24 cellular contexts compared by ENCODE assay signal in genomic region chr3:114444216-114444615, GRCh38.
"Had no signal": no experiment of that assay in that cellular context is flagged by ENCODE, and none has a peak within 500 bp of the region (broad histone marks: within the 10 kb centered on the region; RNA-seq: fewer than 3 reads in every experiment).

No MANE protein-coding gene starts in this region.

- H3K27me3 ChIP-seq: MG63 had no signal

- ATAC-seq: activated CD4-positive, alpha-beta T cell treated with anti-CD3 and anti-CD28 coated beads for 36 hours; activated CD8-positive, alpha-beta T cell treated with anti-CD3 and anti-CD28 coated beads, Interleukin-2, amount 10 ng/mL, durations not matched to agents 7 days and 5 days; activated naive CD4-positive, alpha-beta T cell treated with anti-CD3 and anti-CD28 coated beads, Interleukin-2, amount 50 U/mL, for 72 hours; activated naive CD8-positive, alpha-beta T cell treated with anti-CD3 and anti-CD28 coated beads, Interleukin-2, amount 50 U/mL, for 24 hours; PC-3; T-cell had no signal

- H3K9me3 ChIP-seq: MG63 had no signal

- H3K9me3 Mint-ChIP-seq: activated naive CD4-positive, alpha-beta T cell treated with anti-CD3 and anti-CD28 coated beads, Interleukin-2, amount 50 U/mL, for 72 hours; activated naive CD8-positive, alpha-beta T cell treated with anti-CD3 and anti-CD28 coated beads, Interleukin-2, amount 50 U/mL, for 24 hours; IgD-negative memory B cell; T-cell had no signal

- H3K4me3 ChIP-seq: MG63 had no signal

- H3K27ac ChIP-seq: WERI-Rb-1 had no signal

- H3K27ac Mint-ChIP-seq: activated CD4-positive, alpha-beta T cell treated with anti-CD3 and anti-CD28 coated beads for 36 hours; activated CD8-positive, alpha-beta T cell treated with anti-CD3 and anti-CD28 coated beads, Interleukin-2, amount 10 ng/mL, durations not matched to agents 7 days and 5 days; activated naive CD4-positive, alpha-beta T cell treated with anti-CD3 and anti-CD28 coated beads, Interleukin-2, amount 50 U/mL, for 72 hours; activated naive CD8-positive, alpha-beta T cell treated with anti-CD3 and anti-CD28 coated beads, Interleukin-2, amount 50 U/mL, for 24 hours; T-cell had no signal

- H3K36me3 ChIP-seq: MG63, WERI-Rb-1 had no signal

- H3K36me3 Mint-ChIP-seq: activated naive CD4-positive, alpha-beta T cell treated with anti-CD3 and anti-CD28 coated beads, Interleukin-2, amount 50 U/mL, for 72 hours had no signal

- DNase-seq: activated CD4-positive, alpha-beta T cell treated with anti-CD3 and anti-CD28 coated beads for 36 hours; activated CD4-positive, alpha-beta T cell treated with anti-CD3 and anti-CD28 coated beads, Interleukin-2, amount 50 U/mL, for 4 hours; activated CD8-positive, alpha-beta memory T cell treated with anti-CD3 and anti-CD28 coated beads, Interleukin-2, amount 50 U/mL, for 48 hours; activated CD8-positive, alpha-beta T cell treated with anti-CD3 and anti-CD28 coated beads, Interleukin-2, amount 10 ng/mL, durations not matched to agents 7 days and 5 days; activated naive CD4-positive, alpha-beta T cell; activated naive CD8-positive, alpha-beta T cell treated with anti-CD3 and anti-CD28 coated beads, Interleukin-2, amount 50 U/mL, for 24 hours; activated T-cell treated with anti-CD3 and anti-CD28 coated beads, Interleukin-2, amount 50 U/mL, for 1 hour; amniotic stem cell; central memory CD4-positive, alpha-beta T cell; KG1; MG63; MV-4-11; NCI-H1105 treated with DMSO at 0.1 percent for 48 hours; NCI-H1436 treated with DMSO at 0.1 percent for 48 hours; NCI-H187; NCI-H2081; NCI-H446; NCI-H524; PC-3; SHP77 treated with DMSO at 0.1 percent for 48 hours; T-cell; WERI-Rb-1 had no signal

- H3K27me3 Mint-ChIP-seq: activated CD4-positive, alpha-beta T cell treated with anti-CD3 and anti-CD28 coated beads for 36 hours; activated naive CD8-positive, alpha-beta T cell treated with anti-CD3 and anti-CD28 coated beads, Interleukin-2, amount 50 U/mL, for 24 hours; IgD-negative memory B cell; T-cell had no signal

- H3K4me3 Mint-ChIP-seq: activated CD4-positive, alpha-beta T cell treated with anti-CD3 and anti-CD28 coated beads for 36 hours; activated CD8-positive, alpha-beta T cell treated with anti-CD3 and anti-CD28 coated beads, Interleukin-2, amount 10 ng/mL, durations not matched to agents 7 days and 5 days; activated naive CD8-positive, alpha-beta T cell treated with anti-CD3 and anti-CD28 coated beads, Interleukin-2, amount 50 U/mL, for 24 hours; T-cell had no signal
